ENCODE assay signal across 8 cellular contexts in the genomic region with DNA sequence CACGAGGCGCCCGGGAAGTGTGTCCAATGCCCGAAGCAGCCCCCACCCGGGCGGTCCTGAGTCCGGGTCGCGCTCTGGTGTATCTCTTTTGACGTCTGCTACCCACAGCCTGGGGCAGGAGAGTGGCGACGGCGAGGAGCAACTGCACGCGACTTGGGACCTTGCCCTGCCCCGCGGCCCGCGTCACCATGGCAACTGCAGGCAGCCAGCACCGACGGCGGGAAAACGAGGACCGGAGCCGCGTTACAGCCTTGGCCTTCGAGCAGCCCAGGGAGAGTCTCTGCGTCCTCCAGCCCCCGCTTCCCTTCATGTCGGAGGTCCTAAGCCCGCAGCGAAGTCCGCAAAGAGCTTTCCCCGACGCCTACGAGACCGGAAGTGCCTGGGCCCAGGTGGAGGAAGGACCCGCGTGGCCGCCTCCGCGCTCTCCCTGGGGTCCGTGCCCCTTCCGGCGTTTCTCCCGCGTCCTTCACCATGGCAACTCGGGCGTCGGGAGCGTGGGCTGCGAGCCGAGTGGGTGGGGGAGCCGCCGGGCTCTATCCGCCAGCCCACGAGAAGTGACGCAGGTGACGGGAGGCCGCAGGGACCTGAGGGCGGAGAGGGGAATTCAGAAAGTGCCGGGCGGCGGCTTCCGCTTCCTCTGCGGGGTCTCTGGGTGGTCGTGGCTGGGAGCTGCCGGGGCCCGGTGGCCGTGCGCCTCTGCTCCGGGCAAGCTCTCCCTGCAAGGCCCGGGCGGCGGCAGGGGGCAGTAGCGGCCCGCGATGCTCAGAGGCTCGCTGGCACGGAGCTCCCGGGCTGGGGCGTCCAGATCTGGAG.
A peak's percentile ranks its signal among the peaks of the same experiment; 100 is the strongest.
DNase-seq lines count a peak whose midpoint lies in the region; TF ChIP-seq lines count a peak whose summit lies in the region.

No MANE protein-coding gene starts in this region.

- CTCF ChIA-PET in HEK293T (lab: Yijun Ruan, JAX), result interaction anchor here (0.5 to 2.4 kb wide), 11 partner anchors 10 to 254 kb away, joined by 3 to 13 read pairs (median 3); no protein-coding TSS in a partner anchor
- CTCF ChIA-PET in activated CD4-positive, alpha-beta memory T cell treated with anti-CD3 and anti-CD28 coated beads for 36 hours (lab: Charles Lee), result interaction anchor here (0.6 to 5.5 kb wide), 34 partner anchors 9 to 440 kb away, joined by 3 to 43 read pairs (median 4); partner anchors contain the start of gene STK35

- no peaks in the 10 kb centered on the region for H3K36me3 Mint-ChIP-seq in activated CD4-positive, alpha-beta memory T cell treated with anti-CD3 and anti-CD28 coated beads for 36 hours

- H3K4me1 Mint-ChIP-seq in activated CD4-positive, alpha-beta memory T cell treated with anti-CD3 and anti-CD28 coated beads for 36 hours (ENCODE audit: low read depth), result peaks cover 7% of the 10 kb centered on the region

- intact Hi-C loops in activated CD4-positive, alpha-beta memory T cell treated with anti-CD3 and anti-CD28 coated beads for 36 hours (cut with micrococcal nuclease), result loop anchor here (2.0 to 5.0 kb wide), 2 partner anchors 140 to 245 kb away; no protein-coding TSS in a partner anchor

- H3K4me3 ChIP-seq in ectodermal cell (ENCODE audit: insufficient read depth, low read depth, low read length), result peak overlapping the region; percentile 57

- H3K27me3 ChIP-seq in ectodermal cell (ENCODE audit: control insufficient read depth, insufficient read depth, low read length, poor library complexity, severe bottlenecking), result peaks cover 11% of the 10 kb centered on the region

- H3K27ac ChIP-seq in ectodermal cell (ENCODE audit: insufficient read depth, low read depth, low read length, poor library complexity, severe bottlenecking), result no peak overlapping the region

- H3K9me3 Mint-ChIP-seq in activated CD4-positive, alpha-beta memory T cell treated with anti-CD3 and anti-CD28 coated beads for 36 hours, result no peaks in the 10 kb centered on the region

- H3K9me3 ChIP-seq in ectodermal cell (ENCODE audit: control insufficient read depth, low read length), result no peaks in the 10 kb centered on the region

- 1 to 2% methylated on average over 82 of the region's 82 CpGs for WGBS in ectodermal cell, 2 experiments

- peak overlapping the region; percentile 74 for H3K4me3 Mint-ChIP-seq in activated CD4-positive, alpha-beta memory T cell treated with anti-CD3 and anti-CD28 coated beads for 36 hours

- no peaks in the 10 kb centered on the region for H3K36me3 ChIP-seq in ectodermal cell (ENCODE audit: control insufficient read depth, insufficient read depth, low read length)

- peaks cover 8% of the 10 kb centered on the region for H3K4me1 ChIP-seq in ectodermal cell (ENCODE audit: control insufficient read depth, insufficient read depth, low read length)

- POLR2A ChIA-PET in HEK293T (lab: Yijun Ruan, JAX), result interaction anchor here (1.1 kb wide), 1 partner anchor 457 kb away, joined by 3 read pairs; the partner anchor contains the start of gene IDH3B
- POLR2A ChIA-PET in activated CD4-positive, alpha-beta memory T cell treated with anti-CD3 and anti-CD28 coated beads for 36 hours (lab: Charles Lee), result interaction anchor here (1.4 kb wide), 1 partner anchor 11 kb away, joined by 4 read pairs; no protein-coding TSS in a partner anchor

- H3K27me3 Mint-ChIP-seq in activated CD4-positive, alpha-beta memory T cell treated with anti-CD3 and anti-CD28 coated beads for 36 hours, result peaks cover 7% of the 10 kb centered on the region

- peak; percentile 63 for DNase-seq in EH (ENCODE audit: low read depth)
- peak; percentile 84 for DNase-seq in HEK293T (ENCODE audit: extremely low spot score)
- peak; percentile 82 for DNase-seq in NCI-H2196 (lab: John Stamatoyannopoulos, UW; ENCODE audit: unreplicated experiment)
- peak; percentile 77 for DNase-seq in activated CD4-positive, alpha-beta memory T cell treated with anti-CD3 and anti-CD28 coated beads for 36 hours
- DNase-seq in lung microvascular endothelial cell (ENCODE audit: low read depth in 2 of 2), result peak; percentile 73 to 81
- DNase-seq in stimulated activated CD4-positive, alpha-beta T cell treated with anti-CD3 and anti-CD28 coated beads, TNF-alpha, amount 100 ng/mL, for 24 hours (ENCODE audit: low read depth in 3 of 3), result peak; percentile 45 to 79 (median 55)
- no peak for DNase-seq in T1000 (lab: John Stamatoyannopoulos, UW)

- H3K27ac Mint-ChIP-seq in activated CD4-positive, alpha-beta memory T cell treated with anti-CD3 and anti-CD28 coated beads for 36 hours, result no peak overlapping the region

TF ChIP-seq in HEK293T, 16 proteins besides CTCF, POLR2A, EP300 and RAD21:
- TF ChIP-seq SP1 (IDR thresholded peaks at IDR 0.05), result no peak
- TF ChIP-seq ARNT (IDR thresholded peaks at IDR 0.05), result no peak
- TF ChIP-seq CTBP1 (IDR thresholded peaks at IDR 0.05; ENCODE audit: borderline replicate concordance), result no peak
- no peak; the same call in 1 of the 2 replicates for TF ChIP-seq ELF4 (IDR thresholded peaks at IDR 0.05)
- TF ChIP-seq ZNF384 (IDR thresholded peaks at IDR 0.05), result no peak
- no peak for TF ChIP-seq PKNOX1 (IDR thresholded peaks at IDR 0.05)
- TF ChIP-seq L3MBTL2 (conservative IDR thresholded peaks at IDR 0.05), result peak; percentile 94
- no peak for TF ChIP-seq FOXM1 (IDR thresholded peaks at IDR 0.05; ENCODE audit: borderline replicate concordance)
